In genomic region chr22:46056169-46057041, GRCh38 we compare ENCODE assay signal across 10 cellular contexts.
DNase-seq lines count a peak whose midpoint lies in the region; ATAC-seq and TF ChIP-seq lines count a peak whose summit lies in the region.
"Had no signal": no experiment of that assay in that cellular context is flagged by ENCODE, and none has a peak within 500 bp of the region (broad histone marks: within the 10 kb centered on the region; RNA-seq: fewer than 3 reads in every experiment).

No MANE protein-coding gene starts in this region.

- no peaks in the 10 kb centered on the region for H3K27me3 Mint-ChIP-seq in activated CD4-positive, alpha-beta T cell treated with anti-CD3 and anti-CD28 coated beads for 36 hours
- no peaks in the 10 kb centered on the region for H3K27me3 Mint-ChIP-seq in activated T-helper 1 cell treated with anti-CD3 and anti-CD28 coated beads, Interleukin-12 subunit alpha, Interleukin-12 subunit beta, Interleukin-2, Interleukin-4 antibody, amounts not matched to agents 30 ng/mL and 10 ng/mL and 1 ng/mL, durations not matched to agents 14 hours and 24 hours and 36 hours (ENCODE audit: insufficient read depth)

- H3K27me3 ChIP-seq in thoracic aorta (replicated peaks; ENCODE audit: insufficient read depth), result no peaks in the 10 kb centered on the region

- peak overlapping the region; percentile 80 for H3K4me3 ChIP-seq in thoracic aorta

- H3K36me3 ChIP-seq in thoracic aorta, result no peaks in the 10 kb centered on the region

- H3K36me3 Mint-ChIP-seq in activated CD4-positive, alpha-beta T cell treated with anti-CD3 and anti-CD28 coated beads for 36 hours (ENCODE audit: low read depth), result peaks cover 5% of the 10 kb centered on the region
- no peaks in the 10 kb centered on the region for H3K36me3 Mint-ChIP-seq in activated T-helper 1 cell treated with anti-CD3 and anti-CD28 coated beads, Interleukin-12 subunit alpha, Interleukin-12 subunit beta, Interleukin-2, Interleukin-4 antibody, amounts not matched to agents 30 ng/mL and 10 ng/mL and 1 ng/mL, durations not matched to agents 14 hours and 24 hours and 36 hours (ENCODE audit: low read depth)

- H3K9me3 Mint-ChIP-seq in activated CD4-positive, alpha-beta T cell treated with anti-CD3 and anti-CD28 coated beads for 36 hours (ENCODE audit: low read depth), result no peaks in the 10 kb centered on the region
- no peaks in the 10 kb centered on the region for H3K9me3 Mint-ChIP-seq in activated T-helper 1 cell treated with anti-CD3 and anti-CD28 coated beads, Interleukin-12 subunit alpha, Interleukin-12 subunit beta, Interleukin-2, Interleukin-4 antibody, amounts not matched to agents 30 ng/mL and 10 ng/mL and 1 ng/mL, durations not matched to agents 14 hours and 24 hours and 36 hours

- peak overlapping the region; percentile 83 to 97 for H3K27ac ChIP-seq in thoracic aorta

- no peak overlapping the region for H3K4me3 Mint-ChIP-seq in activated CD4-positive, alpha-beta T cell treated with anti-CD3 and anti-CD28 coated beads for 36 hours
- H3K4me3 Mint-ChIP-seq in activated T-helper 1 cell treated with anti-CD3 and anti-CD28 coated beads, Interleukin-12 subunit alpha, Interleukin-12 subunit beta, Interleukin-2, Interleukin-4 antibody, amounts not matched to agents 30 ng/mL and 10 ng/mL and 1 ng/mL, durations not matched to agents 14 hours and 24 hours and 36 hours, result no peak overlapping the region

- H3K4me1 Mint-ChIP-seq in activated CD4-positive, alpha-beta T cell treated with anti-CD3 and anti-CD28 coated beads for 36 hours, result peaks cover 57% of the 10 kb centered on the region
- H3K4me1 Mint-ChIP-seq in activated T-helper 1 cell treated with anti-CD3 and anti-CD28 coated beads, Interleukin-12 subunit alpha, Interleukin-12 subunit beta, Interleukin-2, Interleukin-4 antibody, amounts not matched to agents 30 ng/mL and 10 ng/mL and 1 ng/mL, durations not matched to agents 14 hours and 24 hours and 36 hours (ENCODE audit: low read depth), result peaks cover 52% of the 10 kb centered on the region

- intact Hi-C loops in activated CD4-positive, alpha-beta T cell treated with anti-CD3 and anti-CD28 coated beads for 36 hours (cut with DNase I, micrococcal nuclease), result no loop called here
- intact Hi-C loops in activated T-helper 1 cell treated with anti-CD3 and anti-CD28 coated beads, Interleukin-12 subunit alpha, Interleukin-12 subunit beta, Interleukin-2, Interleukin-4 antibody, amounts not matched to agents 30 ng/mL and 10 ng/mL and 1 ng/mL, durations not matched to agents 14 hours and 24 hours and 36 hours (cut with micrococcal nuclease), result no loop called here

- CTCF ChIA-PET in activated CD4-positive, alpha-beta T cell treated with anti-CD3 and anti-CD28 coated beads for 36 hours (lab: Charles Lee), result interaction anchor here (1.2 to 1.3 kb wide), 3 partner anchors 13 to 61 kb away, joined by 3 to 4 read pairs (median 4); no protein-coding TSS in a partner anchor

- peak overlapping the region; percentile 37 for H3K27ac Mint-ChIP-seq in activated CD4-positive, alpha-beta T cell treated with anti-CD3 and anti-CD28 coated beads for 36 hours
- no peak overlapping the region for H3K27ac Mint-ChIP-seq in activated T-helper 1 cell treated with anti-CD3 and anti-CD28 coated beads, Interleukin-12 subunit alpha, Interleukin-12 subunit beta, Interleukin-2, Interleukin-4 antibody, amounts not matched to agents 30 ng/mL and 10 ng/mL and 1 ng/mL, durations not matched to agents 14 hours and 24 hours and 36 hours

- no peaks in the 10 kb centered on the region for H3K9me3 ChIP-seq in thoracic aorta

- POLR2A ChIA-PET in activated CD4-positive, alpha-beta T cell treated with anti-CD3 and anti-CD28 coated beads for 36 hours (lab: Charles Lee), result no interaction called here

- no peak for DNase-seq in activated CD4-positive, alpha-beta T cell treated with anti-CD3 and anti-CD28 coated beads for 36 hours
- DNase-seq in activated CD4-positive, alpha-beta T cell treated with anti-CD3 and anti-CD28 coated beads for 1 hour, result no peak
- peak in 52 of 56 donors; percentile 54 to 95 (median 88) for DNase-seq in amygdala (lab: John Stamatoyannopoulos, UW)
- DNase-seq in kidney glomerular epithelial cell (lab: John Stamatoyannopoulos, UW), result peak; percentile 21
- no peak for DNase-seq in thoracic aorta (ENCODE audit: low spot score)
- DNase-seq in NCI-H1417 treated with DMSO at 0.1 percent for 48 hours (lab: John Stamatoyannopoulos, UW), result no peak
- DNase-seq in activated T-helper 1 cell treated with anti-CD3 and anti-CD28 coated beads, Interleukin-12 subunit alpha, Interleukin-12 subunit beta, Interleukin-2, Interleukin-4 antibody, amounts not matched to agents 30 ng/mL and 10 ng/mL and 1 ng/mL, durations not matched to agents 14 hours and 24 hours and 36 hours (ENCODE audit: low spot score), result no peak
- DNase-seq: NCI-H146 had no signal

- TF ChIP-seq POLR2A in GM18505 (IDR thresholded peaks at IDR 0.05; ENCODE audit: borderline replicate concordance, extremely low read depth, insufficient read depth, insufficient read length), result no peak

- ATAC-seq in activated CD4-positive, alpha-beta T cell treated with anti-CD3 and anti-CD28 coated beads for 36 hours, result no peak
- ATAC-seq in thoracic aorta (ENCODE audit: insufficient number of reproducible peaks, low FRiP score, low read depth) (no peak), GM18505 (IDR thresholded peaks at IDR 0.05; ENCODE audit: unreplicated experiment) (no peak)
- ATAC-seq: esophagus mucosa had no signal

- no peak for TF ChIP-seq CTCF in thoracic aorta (IDR thresholded peaks at IDR 0.05)

- H3K4me1 ChIP-seq in thoracic aorta (ENCODE audit: control insufficient read depth in 1 of 2, low read depth in 2 of 2), result peaks cover 32 to 83% of the 10 kb centered on the region in 2 donors

Comparison
In these comparisons a context has a peak if more than half of its experiments do, and no peak if none do; other contexts are left out.
1. DNase-seq: peak in amygdala (52 of 56) and kidney glomerular epithelial cell (single experiment); none in activated CD4-positive, alpha-beta T cell treated with anti-CD3 and anti-CD28 coated beads for 36 hours (single experiment), activated CD4-positive, alpha-beta T cell treated with anti-CD3 and anti-CD28 coated beads for 1 hour (single experiment), thoracic aorta (single experiment), NCI-H1417 treated with DMSO at 0.1 percent for 48 hours (single experiment) and activated T-helper 1 cell treated with anti-CD3 and anti-CD28 coated beads, Interleukin-12 subunit alpha, Interleukin-12 subunit beta, Interleukin-2, Interleukin-4 antibody, amounts not matched to agents 30 ng/mL and 10 ng/mL and 1 ng/mL, durations not matched to agents 14 hours and 24 hours and 36 hours (single experiment).